Comparison of ENCODE assay signal across 25 cellular contexts in genomic region chr1:194940336-194940735, GRCh38.
"Had no signal": no experiment of that assay in that cellular context is flagged by ENCODE, and none has a peak within 500 bp of the region (broad histone marks: within the 10 kb centered on the region; RNA-seq: fewer than 3 reads in every experiment).

No MANE protein-coding gene starts in this region.

- H3K36me3 ChIP-seq: esophagus muscularis mucosa, heart right ventricle, left lung, neutrophil, suprapubic skin, tibial nerve had no signal

- H3K36me3 Mint-ChIP-seq: activated naive CD8-positive, alpha-beta T cell had no signal

- H3K4me1 ChIP-seq: body of pancreas, esophagus muscularis mucosa, foreskin keratinocyte, heart right ventricle, left lung, suprapubic skin, tibial nerve had no signal

- H3K27ac Mint-ChIP-seq: activated naive CD8-positive, alpha-beta T cell; nephron progenitor cell; progenitor cell of endocrine pancreas; T-helper 2 cell treated with Interferon-gamma antibody and Interleukin-4, amounts not matched to agents 5 μg/mL and 100 μg/mL, for 36 hours had no signal

- H3K9me3 Mint-ChIP-seq: nephron progenitor cell; T-helper 2 cell treated with Interferon-gamma antibody and Interleukin-4, amounts not matched to agents 5 μg/mL and 100 μg/mL, for 36 hours had no signal

- H3K27me3 Mint-ChIP-seq: activated naive CD8-positive, alpha-beta T cell; progenitor cell of endocrine pancreas had no signal

- ATAC-seq: body of pancreas, foreskin keratinocyte, left lung had no signal

- H3K4me1 Mint-ChIP-seq: nephron progenitor cell had no signal

- DNase-seq: activated CD4-positive, alpha-beta T cell treated with anti-CD3 and anti-CD28 coated beads for 4 hours; activated CD4-positive, alpha-beta T cell treated with anti-CD3 and anti-CD28 coated beads, Interleukin-2, amount 50 U/mL, for 4 hours; activated effector memory CD4-positive, alpha-beta T cell treated with Interleukin-2 at 50 U/mL for 16 hours; activated naive CD4-positive, alpha-beta T cell treated with Interleukin-2 at 50 U/mL for 16 hours; activated T-cell treated with anti-CD3 and anti-CD28 coated beads for 4 hours; body of pancreas; dermis blood vessel endothelial cell; effector CD4-positive, alpha-beta T cell; foreskin keratinocyte; heart right ventricle; kidney glomerular epithelial cell; left lung; nephron progenitor cell; retina; stimulated activated CD4-positive, alpha-beta T cell treated with anti-CD3 and anti-CD28 coated beads, Interleukin-1b, Interleukin-23, amount 100 ng/mL, for 48 hours; stimulated activated CD4-positive, alpha-beta T cell treated with anti-CD3 and anti-CD28 coated beads, Interleukin-4, amount 100 ng/mL, for 4 hours; stimulated activated naive CD4-positive, alpha-beta T cell had no signal

- H3K4me3 ChIP-seq: body of pancreas, esophagus muscularis mucosa, heart right ventricle, left lung, smooth muscle cell, suprapubic skin, tibial nerve had no signal

- H3K4me3 Mint-ChIP-seq: activated naive CD8-positive, alpha-beta T cell; nephron progenitor cell; T-helper 2 cell treated with Interferon-gamma antibody and Interleukin-4, amounts not matched to agents 5 μg/mL and 100 μg/mL, for 36 hours had no signal

- H3K27ac ChIP-seq: body of pancreas, esophagus muscularis mucosa, foreskin keratinocyte, heart right ventricle, left lung, neutrophil, suprapubic skin, tibial nerve had no signal

- H3K9me3 ChIP-seq: body of pancreas, esophagus muscularis mucosa, neutrophil, suprapubic skin, tibial nerve had no signal

- H3K4me2 ChIP-seq: smooth muscle cell had no signal

- H3K27me3 ChIP-seq: body of pancreas, esophagus muscularis mucosa, foreskin keratinocyte, heart right ventricle, left lung, neutrophil, suprapubic skin, tibial nerve had no signal
